ENCODE assay signal across 8 cellular contexts in genomic region chr10:93702278-93703001, GRCh38.
DNase-seq lines count a peak whose midpoint lies in the region; ATAC-seq and TF ChIP-seq lines count a peak whose summit lies in the region.

A gene with protein sequence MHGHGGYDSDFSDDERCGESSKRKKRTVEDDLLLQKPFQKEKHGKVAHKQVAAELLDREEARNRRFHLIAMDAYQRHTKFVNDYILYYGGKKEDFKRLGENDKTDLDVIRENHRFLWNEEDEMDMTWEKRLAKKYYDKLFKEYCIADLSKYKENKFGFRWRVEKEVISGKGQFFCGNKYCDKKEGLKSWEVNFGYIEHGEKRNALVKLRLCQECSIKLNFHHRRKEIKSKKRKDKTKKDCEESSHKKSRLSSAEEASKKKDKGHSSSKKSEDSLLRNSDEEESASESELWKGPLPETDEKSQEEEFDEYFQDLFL (minus strand): TSS chr10:93702592. CDS start chr10:93700106, 2,486 bp downstream.

- peak; percentile 49 for TF ChIP-seq CTCF in choroid plexus epithelial cell (conservative IDR thresholded peaks at IDR 0.05; ENCODE audit: low read depth, low read length)

- peak; percentile 88 for ATAC-seq in GM19035 (IDR thresholded peaks at IDR 0.05; ENCODE audit: unreplicated experiment)
- ATAC-seq in HG03342 (IDR thresholded peaks at IDR 0.05; ENCODE audit: unreplicated experiment), result peak; percentile 73

- DNase-seq in Ammon's horn (ENCODE audit: low spot score) (peak; percentile 93), NCI-H446 (lab: John Stamatoyannopoulos, UW) (peak; percentile 44 to 86), choroid plexus epithelial cell (ENCODE audit: low read depth) (peak; percentile 96), kidney tubule cell (ENCODE audit: low spot score) (peak; percentile 94)
- DNase-seq in activated CD4-positive, alpha-beta T cell treated with anti-CD3 and anti-CD28 coated beads for 1 hour, result peak; percentile 81
- DNase-seq in stimulated activated CD4-positive, alpha-beta T cell treated with anti-CD3 and anti-CD28 coated beads, Interleukin-1b, Interleukin-23, amount 100 ng/mL, for 1 hour (ENCODE audit: low read depth in 2 of 2), result peak; percentile 71 to 84

- peak within 1 kb of the TSS; percentile 88 for H3K4me3 ChIP-seq in choroid plexus epithelial cell (ENCODE audit: low read depth, low read length)

Comparison
In these comparisons a context has a peak if more than half of its experiments do, and no peak if none do; other contexts are left out.
1. Peak in every context shown above with its lines: DNase-seq, ATAC-seq and H3K4me3 ChIP-seq.